In genomic region chr6:106185626-106186025, GRCh38 we compare ENCODE assay signal across 15 cellular contexts.
"Had no signal": no experiment of that assay in that cellular context is flagged by ENCODE, and none has a peak within 500 bp of the region (broad histone marks: within the 10 kb centered on the region; RNA-seq: fewer than 3 reads in every experiment).

No MANE protein-coding gene starts in this region.

- ATAC-seq: body of pancreas; gastroesophageal sphincter; left lobe of liver; naive thymus-derived CD4-positive, alpha-beta T cell; right cardiac atrium; upper lobe of right lung had no signal

- H3K4me1 ChIP-seq: body of pancreas, gastroesophageal sphincter, testis, upper lobe of right lung had no signal

- H3K4me3 ChIP-seq: body of pancreas, gastroesophageal sphincter, testis, upper lobe of right lung had no signal

- DNase-seq: activated CD4-positive, alpha-beta T cell treated with anti-CD3 and anti-CD28 coated beads for 1 hour; body of pancreas; islet precursor cell; mammary epithelial cell; naive thymus-derived CD4-positive, alpha-beta T cell; nucleus accumbens; right cardiac atrium; SHP77 treated with DMSO at 0.1 percent for 48 hours; stimulated activated naive CD4-positive, alpha-beta T cell; testis; upper lobe of right lung had no signal

- H3K9me3 ChIP-seq: body of pancreas, gastroesophageal sphincter, testis, upper lobe of right lung had no signal

- H3K27me3 ChIP-seq: body of pancreas, gastroesophageal sphincter, testis, upper lobe of right lung had no signal

- H3K27me3 Mint-ChIP-seq: dendritic cell treated with granulocyte-macrophage colony-stimulating factor and Interleukin-4, amounts not matched to agents 40 ng/mL and 50 ng/mL, for 4 days; naive thymus-derived CD4-positive, alpha-beta T cell; progenitor cell of endocrine pancreas had no signal

- H3K27ac ChIP-seq: body of pancreas, gastroesophageal sphincter, testis, upper lobe of right lung had no signal

- H3K4me3 Mint-ChIP-seq: dendritic cell treated with granulocyte-macrophage colony-stimulating factor and Interleukin-4, amounts not matched to agents 40 ng/mL and 50 ng/mL, for 4 days had no signal

- H3K9me3 Mint-ChIP-seq: dendritic cell treated with granulocyte-macrophage colony-stimulating factor and Interleukin-4, amounts not matched to agents 40 ng/mL and 50 ng/mL, for 4 days had no signal

- H3K27ac Mint-ChIP-seq: dendritic cell treated with granulocyte-macrophage colony-stimulating factor and Interleukin-4, amounts not matched to agents 40 ng/mL and 50 ng/mL, for 4 days; progenitor cell of endocrine pancreas had no signal
